1 cellular context compared by ENCODE assay signal in the genomic region with DNA sequence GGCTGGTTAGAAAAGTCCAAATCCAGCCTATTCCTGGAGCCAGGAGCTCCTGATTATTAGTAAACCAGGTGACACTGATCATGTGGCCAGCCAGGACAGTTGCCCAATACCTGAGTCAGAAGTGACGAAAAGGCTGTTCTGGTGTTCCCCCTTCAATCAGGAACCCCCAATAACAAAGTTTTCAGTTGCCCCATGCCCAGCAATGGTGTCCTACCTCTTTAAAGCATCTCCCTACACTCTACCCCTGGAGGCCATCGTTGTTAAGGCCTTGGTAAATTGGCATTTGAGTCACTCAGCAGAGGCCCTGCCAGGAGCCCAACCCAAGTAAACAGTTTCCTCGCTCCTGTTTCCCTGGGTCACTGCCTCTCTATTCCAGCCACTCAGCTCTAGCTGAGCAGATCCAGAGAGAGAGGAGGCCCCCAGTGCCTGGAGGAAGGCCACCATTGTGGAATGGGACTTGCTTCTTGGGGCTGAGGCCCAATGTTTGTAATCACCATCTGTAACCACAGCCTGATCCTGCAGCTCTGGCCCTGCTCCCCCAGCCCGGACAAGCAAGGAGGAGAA.
A peak's percentile ranks its signal among the peaks of the same experiment; 100 is the strongest.
TF ChIP-seq lines count a peak whose summit lies in the region.

No MANE protein-coding gene starts in this region.

TF ChIP-seq in H1, 55 proteins besides CTCF, POLR2A, EP300 and RAD21:
- TF ChIP-seq RBBP5 (IDR thresholded peaks at IDR 0.05; ENCODE audit: borderline replicate concordance, low read depth, low read length) (no peak), SP2 (IDR thresholded peaks at IDR 0.05; ENCODE audit: low read length) (no peak), HDAC6 (IDR thresholded peaks at IDR 0.05; ENCODE audit: low read depth, low read length) (no peak), TAF1 (IDR thresholded peaks at IDR 0.05; ENCODE audit: low read depth, low read length) (no peak), CEBPB (IDR thresholded peaks at IDR 0.05; ENCODE audit: low read depth, low read length) (peak; percentile 72)
- TF ChIP-seq, protein P1, sequence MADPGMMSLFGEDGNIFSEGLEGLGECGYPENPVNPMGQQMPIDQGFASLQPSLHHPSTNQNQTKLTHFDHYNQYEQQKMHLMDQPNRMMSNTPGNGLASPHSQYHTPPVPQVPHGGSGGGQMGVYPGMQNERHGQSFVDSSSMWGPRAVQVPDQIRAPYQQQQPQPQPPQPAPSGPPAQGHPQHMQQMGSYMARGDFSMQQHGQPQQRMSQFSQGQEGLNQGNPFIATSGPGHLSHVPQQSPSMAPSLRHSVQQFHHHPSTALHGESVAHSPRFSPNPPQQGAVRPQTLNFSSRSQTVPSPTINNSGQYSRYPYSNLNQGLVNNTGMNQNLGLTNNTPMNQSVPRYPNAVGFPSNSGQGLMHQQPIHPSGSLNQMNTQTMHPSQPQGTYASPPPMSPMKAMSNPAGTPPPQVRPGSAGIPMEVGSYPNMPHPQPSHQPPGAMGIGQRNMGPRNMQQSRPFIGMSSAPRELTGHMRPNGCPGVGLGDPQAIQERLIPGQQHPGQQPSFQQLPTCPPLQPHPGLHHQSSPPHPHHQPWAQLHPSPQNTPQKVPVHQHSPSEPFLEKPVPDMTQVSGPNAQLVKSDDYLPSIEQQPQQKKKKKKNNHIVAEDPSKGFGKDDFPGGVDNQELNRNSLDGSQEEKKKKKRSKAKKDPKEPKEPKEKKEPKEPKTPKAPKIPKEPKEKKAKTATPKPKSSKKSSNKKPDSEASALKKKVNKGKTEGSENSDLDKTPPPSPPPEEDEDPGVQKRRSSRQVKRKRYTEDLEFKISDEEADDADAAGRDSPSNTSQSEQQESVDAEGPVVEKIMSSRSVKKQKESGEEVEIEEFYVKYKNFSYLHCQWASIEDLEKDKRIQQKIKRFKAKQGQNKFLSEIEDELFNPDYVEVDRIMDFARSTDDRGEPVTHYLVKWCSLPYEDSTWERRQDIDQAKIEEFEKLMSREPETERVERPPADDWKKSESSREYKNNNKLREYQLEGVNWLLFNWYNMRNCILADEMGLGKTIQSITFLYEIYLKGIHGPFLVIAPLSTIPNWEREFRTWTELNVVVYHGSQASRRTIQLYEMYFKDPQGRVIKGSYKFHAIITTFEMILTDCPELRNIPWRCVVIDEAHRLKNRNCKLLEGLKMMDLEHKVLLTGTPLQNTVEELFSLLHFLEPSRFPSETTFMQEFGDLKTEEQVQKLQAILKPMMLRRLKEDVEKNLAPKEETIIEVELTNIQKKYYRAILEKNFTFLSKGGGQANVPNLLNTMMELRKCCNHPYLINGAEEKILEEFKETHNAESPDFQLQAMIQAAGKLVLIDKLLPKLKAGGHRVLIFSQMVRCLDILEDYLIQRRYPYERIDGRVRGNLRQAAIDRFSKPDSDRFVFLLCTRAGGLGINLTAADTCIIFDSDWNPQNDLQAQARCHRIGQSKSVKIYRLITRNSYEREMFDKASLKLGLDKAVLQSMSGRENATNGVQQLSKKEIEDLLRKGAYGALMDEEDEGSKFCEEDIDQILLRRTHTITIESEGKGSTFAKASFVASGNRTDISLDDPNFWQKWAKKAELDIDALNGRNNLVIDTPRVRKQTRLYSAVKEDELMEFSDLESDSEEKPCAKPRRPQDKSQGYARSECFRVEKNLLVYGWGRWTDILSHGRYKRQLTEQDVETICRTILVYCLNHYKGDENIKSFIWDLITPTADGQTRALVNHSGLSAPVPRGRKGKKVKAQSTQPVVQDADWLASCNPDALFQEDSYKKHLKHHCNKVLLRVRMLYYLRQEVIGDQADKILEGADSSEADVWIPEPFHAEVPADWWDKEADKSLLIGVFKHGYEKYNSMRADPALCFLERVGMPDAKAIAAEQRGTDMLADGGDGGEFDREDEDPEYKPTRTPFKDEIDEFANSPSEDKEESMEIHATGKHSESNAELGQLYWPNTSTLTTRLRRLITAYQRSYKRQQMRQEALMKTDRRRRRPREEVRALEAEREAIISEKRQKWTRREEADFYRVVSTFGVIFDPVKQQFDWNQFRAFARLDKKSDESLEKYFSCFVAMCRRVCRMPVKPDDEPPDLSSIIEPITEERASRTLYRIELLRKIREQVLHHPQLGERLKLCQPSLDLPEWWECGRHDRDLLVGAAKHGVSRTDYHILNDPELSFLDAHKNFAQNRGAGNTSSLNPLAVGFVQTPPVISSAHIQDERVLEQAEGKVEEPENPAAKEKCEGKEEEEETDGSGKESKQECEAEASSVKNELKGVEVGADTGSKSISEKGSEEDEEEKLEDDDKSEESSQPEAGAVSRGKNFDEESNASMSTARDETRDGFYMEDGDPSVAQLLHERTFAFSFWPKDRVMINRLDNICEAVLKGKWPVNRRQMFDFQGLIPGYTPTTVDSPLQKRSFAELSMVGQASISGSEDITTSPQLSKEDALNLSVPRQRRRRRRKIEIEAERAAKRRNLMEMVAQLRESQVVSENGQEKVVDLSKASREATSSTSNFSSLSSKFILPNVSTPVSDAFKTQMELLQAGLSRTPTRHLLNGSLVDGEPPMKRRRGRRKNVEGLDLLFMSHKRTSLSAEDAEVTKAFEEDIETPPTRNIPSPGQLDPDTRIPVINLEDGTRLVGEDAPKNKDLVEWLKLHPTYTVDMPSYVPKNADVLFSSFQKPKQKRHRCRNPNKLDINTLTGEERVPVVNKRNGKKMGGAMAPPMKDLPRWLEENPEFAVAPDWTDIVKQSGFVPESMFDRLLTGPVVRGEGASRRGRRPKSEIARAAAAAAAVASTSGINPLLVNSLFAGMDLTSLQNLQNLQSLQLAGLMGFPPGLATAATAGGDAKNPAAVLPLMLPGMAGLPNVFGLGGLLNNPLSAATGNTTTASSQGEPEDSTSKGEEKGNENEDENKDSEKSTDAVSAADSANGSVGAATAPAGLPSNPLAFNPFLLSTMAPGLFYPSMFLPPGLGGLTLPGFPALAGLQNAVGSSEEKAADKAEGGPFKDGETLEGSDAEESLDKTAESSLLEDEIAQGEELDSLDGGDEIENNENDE (IDR thresholded peaks at IDR 0.05; ENCODE audit: insufficient replicate concordance, low read length): no peak
- TF ChIP-seq, protein P2, sequence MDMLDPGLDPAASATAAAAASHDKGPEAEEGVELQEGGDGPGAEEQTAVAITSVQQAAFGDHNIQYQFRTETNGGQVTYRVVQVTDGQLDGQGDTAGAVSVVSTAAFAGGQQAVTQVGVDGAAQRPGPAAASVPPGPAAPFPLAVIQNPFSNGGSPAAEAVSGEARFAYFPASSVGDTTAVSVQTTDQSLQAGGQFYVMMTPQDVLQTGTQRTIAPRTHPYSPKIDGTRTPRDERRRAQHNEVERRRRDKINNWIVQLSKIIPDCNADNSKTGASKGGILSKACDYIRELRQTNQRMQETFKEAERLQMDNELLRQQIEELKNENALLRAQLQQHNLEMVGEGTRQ (IDR thresholded peaks at IDR 0.05; ENCODE audit: low read length): peak; percentile 50; the same call in 1 of the 2 replicates
